18 cellular contexts compared by ENCODE assay signal in the genomic region with DNA sequence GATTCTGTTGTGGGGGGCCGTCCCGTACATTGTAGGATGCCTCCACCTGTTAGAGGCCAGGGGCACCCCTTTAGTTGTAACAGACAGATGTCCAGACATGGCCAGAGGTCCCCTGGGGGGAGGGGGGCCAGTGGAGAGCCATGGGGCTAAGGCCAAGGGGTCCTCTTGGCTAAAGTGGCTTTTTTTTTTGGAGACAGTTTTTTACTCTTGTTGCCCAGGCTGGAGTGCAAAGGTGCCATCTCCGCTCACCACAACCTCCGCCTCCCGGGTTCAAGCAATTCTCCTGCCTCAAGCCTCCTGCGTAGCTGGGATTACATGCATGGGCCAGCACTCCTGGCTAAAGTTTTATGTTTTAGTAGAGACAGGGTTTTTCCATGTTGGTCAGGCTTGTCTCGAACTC.
A peak's percentile ranks its signal among the peaks of the same experiment; 100 is the strongest.
DNase-seq lines count a peak whose midpoint lies in the region; ATAC-seq, FAIRE-seq and TF ChIP-seq lines count a peak whose summit lies in the region.
"Had no signal": no experiment of that assay in that cellular context is flagged by ENCODE, and none has a peak within 500 bp of the region (broad histone marks: within the 10 kb centered on the region; RNA-seq: fewer than 3 reads in every experiment).

No MANE protein-coding gene starts in this region.

- H3K27me3 ChIP-seq in endothelial cell of umbilical vein (ENCODE audit: control insufficient read depth in 2 of 2, insufficient read depth in 2 of 2, low read length in 2 of 2) (no peaks in the 10 kb centered on the region), sigmoid colon (no peaks in the 10 kb centered on the region)
- no peaks in the 10 kb centered on the region for H3K27me3 ChIP-seq in CD8-positive, alpha-beta memory T cell (ENCODE audit: insufficient read depth, low read length, poor library complexity, severe bottlenecking)

- no peaks in the 10 kb centered on the region for H3K27me3 Mint-ChIP-seq in CD8-positive, alpha-beta memory T cell
- H3K27me3 Mint-ChIP-seq: CD4-positive, alpha-beta T cell had no signal

- H3K4me2 ChIP-seq in OCI-LY7 (ENCODE audit: low read length), result peak overlapping the region; percentile 52
- H3K4me2 ChIP-seq in endothelial cell of umbilical vein (ENCODE audit: insufficient read depth, low read length), result no peak overlapping the region

- intact Hi-C loops in OCI-LY7 (cut with micrococcal nuclease; ENCODE audit: unreplicated experiment) (loop anchor here (2.0 kb wide), 1 partner anchor 44 kb away; no protein-coding TSS in a partner anchor), endothelial cell of umbilical vein (cut with micrococcal nuclease) (loop anchor here (1.0 to 5.0 kb wide), 5 partner anchors 119 to 323 kb away; partner anchors contain the start of gene CPPED1), sigmoid colon (cut with DNase I) (no loop called here)

- H3K27ac Mint-ChIP-seq in CD8-positive, alpha-beta memory T cell, result no peak overlapping the region
- H3K27ac Mint-ChIP-seq: CD4-positive, alpha-beta T cell had no signal

- H4K20me1 ChIP-seq in OCI-LY7 (ENCODE audit: insufficient read depth, low read length) (no peaks in the 10 kb centered on the region), endothelial cell of umbilical vein (replicated peaks; ENCODE audit: control insufficient read depth, extremely low read depth, insufficient read depth, low read length) (no peaks in the 10 kb centered on the region)

- H2AFZ ChIP-seq in OCI-LY7 (ENCODE audit: low read length) (no peak overlapping the region), endothelial cell of umbilical vein (ENCODE audit: low read depth, low read length) (no peak overlapping the region)

- no peaks in the 10 kb centered on the region for H3K9me1 ChIP-seq in endothelial cell of umbilical vein (replicated peaks; ENCODE audit: control insufficient read depth, extremely low read depth, insufficient read depth, low read length)

- CTCF ChIA-PET in OCI-LY7 (lab: Charles Lee; ENCODE audit: unreplicated experiment) (no interaction called here), endothelial cell of umbilical vein (lab: Charles Lee) (interaction anchor here (1.4 kb wide), 1 partner anchor 244 kb away, joined by 5 read pairs; no protein-coding TSS in a partner anchor)
- CTCF ChIA-PET in CD8-positive, alpha-beta memory T cell (lab: Charles Lee), result no interaction called here

- TF ChIP-seq CTCF in OCI-LY7 (conservative IDR thresholded peaks at IDR 0.05; ENCODE audit: low read length) (no peak), endothelial cell of umbilical vein (IDR thresholded peaks at IDR 0.05; ENCODE audit: extremely low read depth in 1 of 2, insufficient read depth in 1 of 2, low read depth in 1 of 2, low read length in 2 of 2) (no peak), sigmoid colon (IDR thresholded peaks at IDR 0.05) (no peak)

- H3K79me2 ChIP-seq in OCI-LY7 (ENCODE audit: insufficient read depth, low read depth, low read length), result no peaks in the 10 kb centered on the region
- no peaks in the 10 kb centered on the region for H3K79me2 ChIP-seq in endothelial cell of umbilical vein (ENCODE audit: control insufficient read depth, insufficient read depth, low read length)

- FAIRE-seq in endothelial cell of umbilical vein (lab: Jason Lieb, UNC), result peak; percentile 61
- FAIRE-seq: A204.1, GM12892, GM18507 had no signal

- peaks cover 0 to 3% (median 0%) of the 10 kb centered on the region in 5 donors for H3K9me3 Mint-ChIP-seq in CD8-positive, alpha-beta memory T cell
- H3K9me3 Mint-ChIP-seq: CD4-positive, alpha-beta T cell had no signal

- H3K36me3 Mint-ChIP-seq in CD8-positive, alpha-beta memory T cell, result peaks cover 0 to 9% (median 4%) of the 10 kb centered on the region in 3 donors

- H3K27ac ChIP-seq in OCI-LY7 (ENCODE audit: low read depth, low read length, poor library complexity, severe bottlenecking) (peak overlapping the region; percentile 51), endothelial cell of umbilical vein (ENCODE audit: insufficient read depth, low read depth, low read length) (no peak overlapping the region), sigmoid colon (no peak overlapping the region)
- H3K27ac ChIP-seq in CD8-positive, alpha-beta memory T cell (ENCODE audit: low read depth, low read length), result no peak overlapping the region
- H3K27ac ChIP-seq: C4-2B had no signal

- dilution Hi-C loops in endothelial cell of umbilical vein (cut with MboI; ENCODE audit: extremely low pct_ligation_motif_present, low sequenced_read_pairs), result no loop called here

- 89 to 90% methylated on average over 7 of the region's 7 CpGs for WGBS in sigmoid colon, 2 donors

- no peak overlapping the region for H3K9ac ChIP-seq in endothelial cell of umbilical vein (replicated peaks; ENCODE audit: extremely low read depth, insufficient read depth, low read length)

- no TSS peak for BruUV-seq in OCI-LY7 (replicated peaks; lab: Mats Ljungman, UMichigan)
- no TSS peak for BruUV-seq in endothelial cell of umbilical vein (replicated peaks; lab: Mats Ljungman, UMichigan)

- H3K4me1 Mint-ChIP-seq in CD8-positive, alpha-beta memory T cell, result peaks cover 0 to 13% (median 0%) of the 10 kb centered on the region in 3 donors

- DNase-seq in OCI-LY7 (ENCODE audit: low spot score) (no peak), endothelial cell of umbilical vein (ENCODE audit: low read depth, low spot score) (no peak), sigmoid colon (peak; percentile 34)
- DNase-seq in CD8-positive, alpha-beta memory T cell, result no peak
- DNase-seq: AML-193; CD4-positive, alpha-beta T cell; DMS153; DND-41; EL; GOT3; H7; KG1 had no signal

- H3K9me3 ChIP-seq in OCI-LY7 (ENCODE audit: low read length) (no peaks in the 10 kb centered on the region), endothelial cell of umbilical vein (replicated peaks; ENCODE audit: control insufficient read depth, insufficient read depth, low read length) (no peaks in the 10 kb centered on the region), sigmoid colon (no peaks in the 10 kb centered on the region)
- H3K9me3 ChIP-seq in CD8-positive, alpha-beta memory T cell (ENCODE audit: low read length), result no peaks in the 10 kb centered on the region

- TF ChIP-seq EP300 in sigmoid colon (IDR thresholded peaks at IDR 0.05), result no peak

- ATAC-seq in GM19328 (IDR thresholded peaks at IDR 0.05; ENCODE audit: unreplicated experiment), result no peak
- ATAC-seq in GM18909 (IDR thresholded peaks at IDR 0.05; ENCODE audit: poor library complexity, unreplicated experiment), result no peak

- H3K9me2 ChIP-seq in OCI-LY7 (ENCODE audit: insufficient read depth, low read length), result no peaks in the 10 kb centered on the region

- POLR2A ChIA-PET in OCI-LY7 (lab: Charles Lee) (interaction anchor here (0.7 kb wide), 1 partner anchor 902 kb away, joined by 3 read pairs; no protein-coding TSS in a partner anchor), endothelial cell of umbilical vein (lab: Charles Lee) (no interaction called here)
- POLR2A ChIA-PET in CD8-positive, alpha-beta memory T cell (lab: Charles Lee), result no interaction called here

- H3K4me1 ChIP-seq in OCI-LY7 (ENCODE audit: insufficient read depth, low read length, poor library complexity, severe bottlenecking), result peaks cover 59% of the 10 kb centered on the region
- no peaks in the 10 kb centered on the region for H3K4me1 ChIP-seq in endothelial cell of umbilical vein (ENCODE audit: control insufficient read depth, extremely low read depth, insufficient read depth, low read length)
- H3K4me1 ChIP-seq in sigmoid colon, result no peaks in the 10 kb centered on the region
- no peaks in the 10 kb centered on the region for H3K4me1 ChIP-seq in CD8-positive, alpha-beta memory T cell (ENCODE audit: insufficient read depth, low read length)

- no peak for TF ChIP-seq POLR2A in endothelial cell of umbilical vein (IDR thresholded peaks at IDR 0.05; ENCODE audit: low read depth, low read length)
- no peak for TF ChIP-seq POLR2A in sigmoid colon (IDR thresholded peaks at IDR 0.05)

- H3K4me3 ChIP-seq in OCI-LY7 (ENCODE audit: low read depth, low read length, poor library complexity, severe bottlenecking) (no peak overlapping the region), endothelial cell of umbilical vein (replicated peaks in 1 of 3; ENCODE audit: insufficient read depth in 1 of 3, low read depth in 1 of 3, low read length in 3 of 3) (no peak overlapping the region), sigmoid colon (no peak overlapping the region)
- no peak overlapping the region for H3K4me3 ChIP-seq in CD8-positive, alpha-beta memory T cell (ENCODE audit: low read length)

- H3K4me3 Mint-ChIP-seq in CD8-positive, alpha-beta memory T cell, result no peak overlapping the region
- H3K4me3 Mint-ChIP-seq: CD4-positive, alpha-beta T cell had no signal

- H3K36me3 ChIP-seq in OCI-LY7 (ENCODE audit: insufficient read depth, low read length), result no peaks in the 10 kb centered on the region
- no peaks in the 10 kb centered on the region for H3K36me3 ChIP-seq in endothelial cell of umbilical vein (ENCODE audit: control insufficient read depth in 2 of 2, extremely low read depth in 1 of 2, insufficient read depth in 2 of 2, low read length in 2 of 2)
- H3K36me3 ChIP-seq in sigmoid colon, result no peaks in the 10 kb centered on the region
- H3K36me3 ChIP-seq in CD8-positive, alpha-beta memory T cell (ENCODE audit: insufficient read depth, low read length), result no peaks in the 10 kb centered on the region

TF ChIP-seq in endothelial cell of umbilical vein, 7 proteins besides CTCF, POLR2A, EP300 and RAD21:
- TF ChIP-seq MYC (IDR thresholded peaks at IDR 0.05; ENCODE audit: low read depth, low read length) (no peak), EZH2 (IDR thresholded peaks at IDR 0.05; ENCODE audit: borderline replicate concordance, low read depth, low read length, severe bottlenecking) (no peak), JUN (IDR thresholded peaks at IDR 0.05; ENCODE audit: borderline replicate concordance, insufficient read depth, insufficient read length, low read depth) (no peak), FOS (IDR thresholded peaks at IDR 0.05; ENCODE audit: borderline replicate concordance, insufficient read depth, low read length) (no peak), GATA2 (IDR thresholded peaks at IDR 0.05; ENCODE audit: insufficient read depth, insufficient read length, low read depth, low read length) (no peak), POLR2AphosphoS5 (IDR thresholded peaks at IDR 0.05; ENCODE audit: insufficient read depth, low read depth, low read length) (no peak)
- TF ChIP-seq, protein P1, sequence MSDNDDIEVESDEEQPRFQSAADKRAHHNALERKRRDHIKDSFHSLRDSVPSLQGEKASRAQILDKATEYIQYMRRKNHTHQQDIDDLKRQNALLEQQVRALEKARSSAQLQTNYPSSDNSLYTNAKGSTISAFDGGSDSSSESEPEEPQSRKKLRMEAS (IDR thresholded peaks at IDR 0.05; ENCODE audit: insufficient read depth, insufficient read length), result no peak
